Comparison of ENCODE assay signal across 10 cellular contexts in genomic region chr1:244361764-244362473, GRCh38.
A peak's percentile ranks its signal among the peaks of the same experiment; 100 is the strongest.
DNase-seq lines count a peak whose midpoint lies in the region; ATAC-seq, FAIRE-seq and TF ChIP-seq lines count a peak whose summit lies in the region.
"Had no signal": no experiment of that assay in that cellular context is flagged by ENCODE, and none has a peak within 500 bp of the region (broad histone marks: within the 10 kb centered on the region; RNA-seq: fewer than 3 reads in every experiment).

No MANE protein-coding gene starts in this region.

- TF ChIP-seq POLR2A in IMR-90 (IDR thresholded peaks at IDR 0.05; ENCODE audit: low read depth, low read length) (no peak), H1 (IDR thresholded peaks at IDR 0.05; ENCODE audit: control extremely low read depth in 1 of 2, low read depth in 2 of 2, low read length in 2 of 2) (no peak)

- peak overlapping the region; percentile 62 for H3K4ac ChIP-seq in IMR-90 (ENCODE audit: low read depth, low read length)
- H3K4ac ChIP-seq in H1 (replicated peaks; ENCODE audit: insufficient read length, low read depth, low read length): no peak overlapping the region

- in situ Hi-C loops in IMR-90 (cut with MboI; ENCODE audit: low sequenced_read_pairs): no loop called here

- DNase-seq in 8988T (peak; percentile 38), IMR-90 (peak; percentile 86), H1 (ENCODE audit: low read depth in 1 of 2, low spot score in 2 of 2) (peak in 1 of 2 experiments; percentile 57), NCI-H526 (lab: John Stamatoyannopoulos, UW) (no peak), Ammon's horn (ENCODE audit: low spot score) (no peak), WERI-Rb-1 (no peak)
- DNase-seq: activated naive CD4-positive, alpha-beta T cell treated with anti-CD3 and anti-CD28 coated beads, Interleukin-2, amount 10 ng/mL, durations not matched to agents 7 days and 5 days; CD4-positive, CD25-positive, alpha-beta regulatory T cell had no signal

- H2BK5ac ChIP-seq in IMR-90 (ENCODE audit: low read depth, low read length, poor library complexity, severe bottlenecking): peak overlapping the region; percentile 97
- H2BK5ac ChIP-seq in H1 (ENCODE audit: low read depth, low read length): peak overlapping the region; percentile 96; the same call in 1 of the 2 replicates

- H4K8ac ChIP-seq in IMR-90 (ENCODE audit: low read depth in 2 of 2, low read length in 2 of 2) (peak overlapping the region; percentile 39 to 68; a peak in 3 of 4 replicates), H1 (ENCODE audit: extremely low read depth, insufficient read depth, low read length) (no peak overlapping the region)

- no peaks in the 10 kb centered on the region for H3K9me3 ChIP-seq in IMR-90 (ENCODE audit: control insufficient read depth, insufficient read depth, low read length)
- peaks cover 0 to 4% of the 10 kb centered on the region in 2 experiments; a peak in 1 of 4 replicates for H3K9me3 ChIP-seq in H1 (ENCODE audit: insufficient read depth in 2 of 2, low read depth in 1 of 2, low read length in 1 of 2)
- H3K9me3 ChIP-seq in mesodermal cell (ENCODE audit: control insufficient read depth, low read length): peaks cover 7% of the 10 kb centered on the region
- peaks cover 10% of the 10 kb centered on the region for H3K9me3 ChIP-seq in WERI-Rb-1 (ENCODE audit: severe bottlenecking)

- dilution Hi-C loops in IMR-90 (cut with HindIII; ENCODE audit: low sequenced_read_pairs, unreplicated experiment): no loop called here

- BruUV-seq in IMR-90 (replicated peaks; lab: Mats Ljungman, UMichigan): no TSS peak

- no peaks in the 10 kb centered on the region for H3K79me1 ChIP-seq in IMR-90 (ENCODE audit: low read depth in 1 of 2, low read length in 2 of 2)
- H3K79me1 ChIP-seq in H1 (ENCODE audit: low read depth, low read length): no peaks in the 10 kb centered on the region

- H3K4me3 ChIP-seq in IMR-90 (ENCODE audit: insufficient read depth, low read depth, low read length): peak overlapping the region; percentile 34
- peak overlapping the region in 2 of 4 experiments; percentile 2 to 27; a peak in 2 of 8 replicates for H3K4me3 ChIP-seq in H1 (ENCODE audit: extremely low read depth in 1 of 4, insufficient read depth in 2 of 4, low read depth in 3 of 4, low read length in 4 of 4)
- H3K4me3 ChIP-seq in mesodermal cell (ENCODE audit: extremely low read depth, insufficient read depth, low read length, poor library complexity, severe bottlenecking): peak overlapping the region; percentile 9
- H3K4me3 ChIP-seq in WERI-Rb-1 (ENCODE audit: low read depth, low read length): no peak overlapping the region

- H4K20me1 ChIP-seq in IMR-90 (ENCODE audit: insufficient read depth, low read length) (no peaks in the 10 kb centered on the region), H1 (replicated peaks in 1 of 2; ENCODE audit: control insufficient read depth in 1 of 2, insufficient read depth in 2 of 2, low read length in 2 of 2) (no peaks in the 10 kb centered on the region)

- H3K9ac ChIP-seq in IMR-90 (ENCODE audit: low read depth, low read length): peak overlapping the region; percentile 57; the same call in 1 of the 2 replicates
- H3K9ac ChIP-seq in H1 (replicated peaks in 1 of 4; ENCODE audit: extremely low read depth in 1 of 4, low read depth in 3 of 4, low read length in 3 of 4): no peak overlapping the region

- H3K9me1 ChIP-seq in IMR-90 (ENCODE audit: insufficient read depth, low read length): no peaks in the 10 kb centered on the region

- H3K27me3 ChIP-seq in IMR-90 (ENCODE audit: control insufficient read depth, insufficient read depth, low read length): no peaks in the 10 kb centered on the region
- H3K27me3 ChIP-seq in H1 (replicated peaks in 1 of 4; ENCODE audit: control insufficient read depth in 3 of 4, extremely low read depth in 1 of 4, insufficient read depth in 3 of 4, low read length in 3 of 4): no peaks in the 10 kb centered on the region
- H3K27me3 ChIP-seq in WERI-Rb-1 (ENCODE audit: insufficient read depth, low read depth, severe bottlenecking): no peaks in the 10 kb centered on the region

- TF ChIP-seq CTCF in IMR-90 (conservative IDR thresholded peaks at IDR 0.05; ENCODE audit: low read depth, low read length) (no peak), H1 (IDR thresholded peaks at IDR 0.05; ENCODE audit: control extremely low read depth in 1 of 3, insufficient read depth in 1 of 3, low read depth in 1 of 3, low read length in 3 of 3) (no peak), WERI-Rb-1 (IDR thresholded peaks at IDR 0.05; ENCODE audit: low read depth, low read length) (no peak)

- H3K79me2 ChIP-seq in H1 (ENCODE audit: control insufficient read depth in 1 of 2, insufficient read depth in 2 of 2, low read length in 2 of 2): no peaks in the 10 kb centered on the region

- H3K36me3 ChIP-seq in IMR-90 (ENCODE audit: control insufficient read depth, insufficient read depth, low read length): no peaks in the 10 kb centered on the region
- no peaks in the 10 kb centered on the region; a peak in 1 of 8 replicates for H3K36me3 ChIP-seq in H1 (ENCODE audit: control insufficient read depth in 2 of 4, insufficient read depth in 4 of 4, low read length in 3 of 4)
- H3K36me3 ChIP-seq in mesodermal cell (ENCODE audit: control insufficient read depth, insufficient read depth, low read length): no peaks in the 10 kb centered on the region
- H3K36me3 ChIP-seq in WERI-Rb-1: no peaks in the 10 kb centered on the region

- H2AFZ ChIP-seq in IMR-90 (replicated peaks; ENCODE audit: low read length, poor library complexity) (peak overlapping the region; percentile 85), H1 (ENCODE audit: low read length) (no peak overlapping the region)

- CTCF ChIA-PET in IMR-90 (lab: Yijun Ruan, JAX): interaction anchor here (0.8 kb wide), 2 partner anchors 13 to 53 kb away, joined by 3 read pairs; no protein-coding TSS in a partner anchor
- CTCF ChIA-PET in H1 (lab: Charles Lee; ENCODE audit: partially characterized antibody): interaction anchor here (0.7 to 1.8 kb wide), 4 partner anchors 12 to 886 kb away, joined by 3 to 4 read pairs (median 3); no protein-coding TSS in a partner anchor

- ATAC-seq in IMR-90 (ENCODE audit: low read depth) (peak; percentile 95), HG02884 (IDR thresholded peaks at IDR 0.05; ENCODE audit: unreplicated experiment) (no peak)

- peak overlapping the region; percentile 10 for H3K14ac ChIP-seq in IMR-90 (replicated peaks; ENCODE audit: low read depth, low read length)
- no peak overlapping the region for H3K14ac ChIP-seq in H1 (ENCODE audit: insufficient read length)

- peak overlapping the region; percentile 35; the same call in 1 of the 2 replicates for H3K56ac ChIP-seq in IMR-90 (ENCODE audit: extremely low read depth, insufficient read depth, low read length)
- no peak overlapping the region for H3K56ac ChIP-seq in H1 (replicated peaks; ENCODE audit: insufficient read length, low read depth, low read length)

- peaks cover 9% of the 10 kb centered on the region for H3K4me1 ChIP-seq in IMR-90 (ENCODE audit: control insufficient read depth, insufficient read depth, low read length)
- peaks cover 2 to 8% (median 4%) of the 10 kb centered on the region in 4 experiments; a peak in 6 of 7 replicates for H3K4me1 ChIP-seq in H1 (replicated peaks in 1 of 4; ENCODE audit: control insufficient read depth in 3 of 4, insufficient read depth in 4 of 4, low read length in 3 of 4)
- peaks cover 9% of the 10 kb centered on the region for H3K4me1 ChIP-seq in mesodermal cell (ENCODE audit: control insufficient read depth, insufficient read depth, low read length, poor library complexity, severe bottlenecking)

- TF ChIP-seq RAD21 in IMR-90 (IDR thresholded peaks at IDR 0.05; ENCODE audit: low read length): no peak
- no peak for TF ChIP-seq RAD21 in H1 (IDR thresholded peaks at IDR 0.05 in 1 of 2, conservative IDR thresholded peaks at IDR 0.05 in 1 of 2; ENCODE audit: low read depth in 2 of 2, low read length in 2 of 2)

- peak overlapping the region; percentile 72 for H4K5ac ChIP-seq in IMR-90 (ENCODE audit: low read depth, low read length)
- H4K5ac ChIP-seq in H1 (ENCODE audit: insufficient read length, low read depth, low read length): peak overlapping the region; percentile 87

- H2BK15ac ChIP-seq in IMR-90 (ENCODE audit: low read depth, low read length) (peak overlapping the region; percentile 2; the same call in 1 of the 3 replicates), H1 (ENCODE audit: low read length) (no peak overlapping the region)

- no peak overlapping the region for H2AK5ac ChIP-seq in IMR-90 (ENCODE audit: low read depth, low read length)
- peak overlapping the region; percentile 98; the same call in 1 of the 2 replicates for H2AK5ac ChIP-seq in H1 (ENCODE audit: low read depth, low read length)

- H4K91ac ChIP-seq in IMR-90 (ENCODE audit: insufficient read depth, low read depth, low read length) (peak overlapping the region; percentile 8; the same call in 1 of the 2 replicates), H1 (replicated peaks; ENCODE audit: insufficient read length, low read length) (no peak overlapping the region)

- no peaks in the 10 kb centered on the region for H3K23me2 ChIP-seq in H1 (ENCODE audit: low read depth, low read length)

- H3K27ac ChIP-seq in IMR-90 (ENCODE audit: insufficient read depth, low read length) (peak overlapping the region; percentile 92), H1 (ENCODE audit: low read depth, low read length) (peak overlapping the region; percentile 42), mesodermal cell (ENCODE audit: low read depth, low read length, severe bottlenecking) (peak overlapping the region; percentile 96), WERI-Rb-1 (no peak overlapping the region)

- H2BK120ac ChIP-seq in IMR-90 (ENCODE audit: low read depth, low read length): peak overlapping the region; percentile 70; the same call in 1 of the 2 replicates
- H2BK120ac ChIP-seq in H1 (replicated peaks; ENCODE audit: low read depth, low read length): peak overlapping the region; percentile 98

- intact Hi-C loops in IMR-90 (cut with micrococcal nuclease): no loop called here

- peak overlapping the region; percentile 69 for H3K18ac ChIP-seq in IMR-90 (ENCODE audit: low read depth, low read length)
- no peak overlapping the region; the same call in 1 of the 2 replicates for H3K18ac ChIP-seq in H1 (ENCODE audit: extremely low read depth, low read length)

- peak in 1 of 2 experiments; percentile 38; a peak in 1 of 3 replicates for TF ChIP-seq EP300 in H1 (IDR thresholded peaks at IDR 0.05; ENCODE audit: borderline replicate concordance in 1 of 2, low read depth in 2 of 2, low read length in 2 of 2)

- peak overlapping the region; percentile 99; the same call in 1 of the 2 replicates for H2BK12ac ChIP-seq in H1 (ENCODE audit: low read depth, low read length)

- peak overlapping the region; percentile 69; the same call in 1 of the 2 replicates for H3K23ac ChIP-seq in IMR-90 (ENCODE audit: low read depth, low read length)
- H3K23ac ChIP-seq in H1 (ENCODE audit: insufficient read length): no peak overlapping the region

- peak; percentile 45 for FAIRE-seq in H1 (lab: Jason Lieb, UNC)

- no peak overlapping the region for H2AK9ac ChIP-seq in IMR-90 (replicated peaks; ENCODE audit: low read depth, low read length, poor library complexity)

- POLR2A ChIA-PET in IMR-90 (lab: Charles Lee; ENCODE audit: unreplicated experiment) (interaction anchor here (0.6 kb wide), 1 partner anchor 272 kb away, joined by 13 read pairs; no protein-coding TSS in a partner anchor), H1 (lab: Charles Lee; ENCODE audit: partially characterized antibody) (interaction anchor here (0.7 to 1.7 kb wide), 6 partner anchors 8 to 59 kb away, joined by 3 to 10 read pairs (median 4); a partner anchor contains a TSS)

- H3K4me2 ChIP-seq in IMR-90 (ENCODE audit: low read depth, low read length) (peak overlapping the region; percentile 83), H1 (ENCODE audit: insufficient read depth in 1 of 2, low read depth in 2 of 2, low read length in 2 of 2) (peak overlapping the region; percentile 14 to 45; a peak in 3 of 4 replicates)

- no CpG with 5 or more reads among the region's 5 CpGs for WGBS in IMR-90 (ENCODE audit: extremely low coverage in 2 of 2, insufficient read length in 1 of 2), 2 experiments
- 2% methylated on average over 5 of the region's 5 CpGs; no CpG with 5 or more reads in 1 of the 2 experiments for WGBS in H1 (ENCODE audit: extremely low coverage in 1 of 2, insufficient coverage in 1 of 2, insufficient read length in 1 of 2, insufficient replicate concordance in 2 of 2, low coverage in 1 of 2, low lambda C conversion rate in 2 of 2, missing lambda C conversion rate in 1 of 2), 2 experiments
- 0% methylated on average over 3 of the region's 5 CpGs; no CpG with 5 or more reads in 1 of the 2 experiments for WGBS in mesodermal cell (ENCODE audit: insufficient coverage in 2 of 2), 2 experiments

- H2BK20ac ChIP-seq in IMR-90 (ENCODE audit: low read depth, low read length): peak overlapping the region; percentile 73
- peak overlapping the region; percentile 13; the same call in 1 of the 2 replicates for H2BK20ac ChIP-seq in H1 (ENCODE audit: low read length)

Comparison
In these comparisons a context has a peak if more than half of its experiments do, and no peak if none do; other contexts are left out.
1. DNase-seq: peak in 8988T (single experiment) and IMR-90 (single experiment); none in NCI-H526 (0 of 2), Ammon's horn (single experiment) and WERI-Rb-1 (single experiment).